ENCODE assay signal across 16 cellular contexts in the genomic region with DNA sequence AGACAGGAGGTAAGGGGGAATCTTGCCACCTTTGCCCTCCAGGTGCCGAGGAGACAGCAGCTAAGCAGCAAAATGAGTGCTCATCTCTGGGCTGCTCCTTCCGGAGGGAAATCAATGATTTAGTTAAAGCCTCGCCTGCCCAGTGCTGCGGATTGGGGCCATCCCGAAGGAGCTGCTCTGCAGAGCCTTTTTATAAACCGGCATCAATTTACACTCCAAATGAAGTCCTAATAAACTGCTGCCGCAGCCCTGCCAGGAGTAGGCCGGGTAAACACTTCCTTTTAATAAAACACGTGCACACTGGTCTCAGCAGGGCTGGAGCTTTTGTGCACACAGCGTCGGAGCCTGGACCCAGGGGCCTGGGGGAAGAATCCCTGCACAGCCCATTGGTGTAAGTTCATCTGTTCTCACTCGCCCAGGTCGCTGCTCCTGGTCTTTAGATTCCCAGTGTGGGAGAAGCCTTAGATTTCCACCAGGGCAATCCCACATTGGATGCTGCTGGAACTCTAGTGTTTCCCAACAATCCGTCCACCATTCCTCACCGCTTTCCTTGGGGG.
DNase-seq lines count a peak whose midpoint lies in the region; ATAC-seq and TF ChIP-seq lines count a peak whose summit lies in the region.
"Had no signal": no experiment of that assay in that cellular context is flagged by ENCODE, and none has a peak within 500 bp of the region (broad histone marks: within the 10 kb centered on the region; RNA-seq: fewer than 3 reads in every experiment).

No MANE protein-coding gene starts in this region.

- DNase-seq in DMS153 (lab: John Stamatoyannopoulos, UW), result peak; percentile 60
- peak; percentile 50 for DNase-seq in NCI-H2227 (lab: John Stamatoyannopoulos, UW; ENCODE audit: unreplicated experiment)
- no peak for DNase-seq in left colon
- no peak for DNase-seq in SKM-1 treated with dmso at 0.1 percent for 144 hours (lab: John Stamatoyannopoulos, UW; ENCODE audit: unreplicated experiment)
- no peak for DNase-seq in erythroblast (lab: John Stamatoyannopoulos, UW)
- DNase-seq: CD8-positive, alpha-beta memory T cell; GM23248; NCI-H2171 treated with DMSO at 0.1 percent for 48 hours; NCI-H69; Right ventricle myocardium superior had no signal

- intact Hi-C loops in left colon (cut with DNase I, micrococcal nuclease), result no loop called here

- no peak for TF ChIP-seq CTCF in C4-2B (conservative IDR thresholded peaks at IDR 0.05)

- peak; percentile 28 for ATAC-seq in left colon
- ATAC-seq in GM21528 (IDR thresholded peaks at IDR 0.05; ENCODE audit: low FRiP score, unreplicated experiment), result no peak
- no peak for ATAC-seq in GM18868 (IDR thresholded peaks at IDR 0.05; ENCODE audit: unreplicated experiment)
- ATAC-seq: HCT116, K562 had no signal

- no peak for TF ChIP-seq POLR2A in erythroblast (IDR thresholded peaks at IDR 0.05; ENCODE audit: low read length)

- H3K27ac ChIP-seq in C4-2B, result peak overlapping the region; percentile 20; the same call in 1 of the 2 replicates
- H3K27ac ChIP-seq: BLaER1 treated with 17β-estradiol and CSF1 and Interleukin-3, amounts not matched to agents 10 nM and 100 nM; GM23248 had no signal

Comparison
In these comparisons a context has a peak if more than half of its experiments do, and no peak if none do; other contexts are left out.
1. DNase-seq: peak in DMS153 (single experiment) and NCI-H2227 (single experiment); none in left colon (0 of 2), SKM-1 treated with dmso at 0.1 percent for 144 hours (single experiment) and erythroblast (0 of 2).